In genomic region chr22:36360011-36360410, GRCh38 we compare ENCODE assay signal across 9 cellular contexts. TPM values are rescaled to one million over a fixed set of nuclear protein-coding genes. Genes with fewer than 3 reads are reported as not detected.
DNase-seq lines count a peak whose midpoint lies in the region; ATAC-seq and TF ChIP-seq lines count a peak whose summit lies in the region.
"Had no signal": no experiment of that assay in that cellular context is flagged by ENCODE, and none has a peak within 500 bp of the region (broad histone marks: within the 10 kb centered on the region; RNA-seq: fewer than 3 reads in every experiment).

No MANE protein-coding gene starts in this region.

- H3K4me3 ChIP-seq in OCI-LY3 (ENCODE audit: low read length) (peak overlapping the region; percentile 57), neutrophil (ENCODE audit: low read depth in 1 of 2, low read length in 1 of 2) (no peak overlapping the region), PC-3 (ENCODE audit: low read length) (no peak overlapping the region)

- DNase-seq in CD4-positive, alpha-beta T cell = no peak
- DNase-seq in epithelial cell of prostate (ENCODE audit: low read depth, low spot score) (no peak), GDM1 (lab: John Stamatoyannopoulos, UW) (no peak), dedifferentiated amniotic fluid mesenchymal stem cell (ENCODE audit: extremely low spot score) (no peak), occipital lobe (lab: John Stamatoyannopoulos, UW) (no peak), PC-3 (no peak)
- DNase-seq: NCI-H2107 had no signal

- H3K9me3 Mint-ChIP-seq in CD4-positive, alpha-beta T cell = no peaks in the 10 kb centered on the region

- no peaks in the 10 kb centered on the region for H3K27me3 ChIP-seq in CD4-positive, alpha-beta T cell (ENCODE audit: control insufficient read depth, insufficient read depth, low read length)
- no peaks in the 10 kb centered on the region for H3K27me3 ChIP-seq in OCI-LY3 (ENCODE audit: low read depth, low read length)
- no peaks in the 10 kb centered on the region for H3K27me3 ChIP-seq in neutrophil
- no peaks in the 10 kb centered on the region for H3K27me3 ChIP-seq in PC-3 (ENCODE audit: low read length)

- peaks cover 83% of the 10 kb centered on the region for H3K36me3 Mint-ChIP-seq in CD4-positive, alpha-beta T cell (ENCODE audit: low read depth)

- intact Hi-C loops in CD4-positive, alpha-beta T cell (cut with DNase I, micrococcal nuclease) = no loop called here
- intact Hi-C loops in PC-3 (cut with micrococcal nuclease) = no loop called here

- H3K4me1 Mint-ChIP-seq in CD4-positive, alpha-beta T cell (ENCODE audit: low read depth) = peaks cover 95% of the 10 kb centered on the region

- H3K27ac Mint-ChIP-seq in CD4-positive, alpha-beta T cell = peak overlapping the region; percentile 93

- H3K4me3 Mint-ChIP-seq in CD4-positive, alpha-beta T cell = peak overlapping the region; percentile 74

- no peaks in the 10 kb centered on the region for H3K27me3 Mint-ChIP-seq in CD4-positive, alpha-beta T cell

- CTCF ChIA-PET in CD4-positive, alpha-beta T cell (lab: Charles Lee) = interaction anchor here (1.5 kb wide), 1 partner anchor 17 kb away, joined by 4 read pairs; no protein-coding TSS in a partner anchor
- CTCF ChIA-PET in PC-3 (lab: Charles Lee) = no interaction called here

- peak overlapping the region; percentile 49 for H3K27ac ChIP-seq in CD4-positive, alpha-beta T cell (ENCODE audit: low read depth, low read length)
- peak overlapping the region; percentile 96 for H3K27ac ChIP-seq in OCI-LY3 (ENCODE audit: low read length)
- H3K27ac ChIP-seq in epithelial cell of prostate = peak overlapping the region; percentile 99
- peak overlapping the region; percentile 91 for H3K27ac ChIP-seq in neutrophil
- no peak overlapping the region for H3K27ac ChIP-seq in PC-3 (ENCODE audit: low read length)

- H3K79me2 ChIP-seq in OCI-LY3 (ENCODE audit: low read length) = peaks cover 100% of the 10 kb centered on the region
- H3K79me2 ChIP-seq in PC-3 (ENCODE audit: low read length) = peaks cover 100% of the 10 kb centered on the region

- H3K9ac ChIP-seq in OCI-LY3 (ENCODE audit: low read length) (peak overlapping the region; percentile 76), PC-3 (ENCODE audit: low read length) (no peak overlapping the region)

- H3K4me1 ChIP-seq in OCI-LY3 (ENCODE audit: low read length) = peaks cover 91% of the 10 kb centered on the region
- peaks cover 97 to 98% of the 10 kb centered on the region in 2 experiments for H3K4me1 ChIP-seq in neutrophil (ENCODE audit: control insufficient read depth in 1 of 2, insufficient read depth in 1 of 2, low read depth in 1 of 2, low read length in 1 of 2)
- peaks cover 82% of the 10 kb centered on the region for H3K4me1 ChIP-seq in PC-3 (ENCODE audit: insufficient read depth, low read length)

- POLR2A ChIA-PET in CD4-positive, alpha-beta T cell (lab: Charles Lee) = interaction anchor here (2.4 to 49.5 kb wide), 3 partner anchors 5 to 32 kb away, joined by 6 to 1847 read pairs (median 1847); partner anchors contain the start of gene MYH9
- POLR2A ChIA-PET in PC-3 (lab: Charles Lee; ENCODE audit: unreplicated experiment) = no interaction called here

- H3K4me2 ChIP-seq in OCI-LY3 (ENCODE audit: low read length) = peak overlapping the region; percentile 86
- no peak overlapping the region for H3K4me2 ChIP-seq in PC-3 (ENCODE audit: low read length)

- no TSS peak for BruUV-seq in PC-3 (replicated peaks; lab: Mats Ljungman, UMichigan)

- H2AFZ ChIP-seq in OCI-LY3 (ENCODE audit: low read depth, low read length) (no peak overlapping the region), PC-3 (ENCODE audit: low read length) (no peak overlapping the region)

- TF ChIP-seq CTCF in CD4-positive, alpha-beta T cell (IDR thresholded peaks at IDR 0.05) = no peak
- no peak for TF ChIP-seq CTCF in OCI-LY3 (IDR thresholded peaks at IDR 0.05; ENCODE audit: low read depth, low read length)
- TF ChIP-seq CTCF in neutrophil (IDR thresholded peaks at IDR 0.05) = no peak
- TF ChIP-seq CTCF in PC-3 (conservative IDR thresholded peaks at IDR 0.05; ENCODE audit: low read depth, low read length) = no peak

- no peaks in the 10 kb centered on the region for H3K9me3 ChIP-seq in CD4-positive, alpha-beta T cell (ENCODE audit: control insufficient read depth, low read length)
- no peaks in the 10 kb centered on the region for H3K9me3 ChIP-seq in OCI-LY3 (ENCODE audit: insufficient read depth, low read length)
- H3K9me3 ChIP-seq in neutrophil = no peaks in the 10 kb centered on the region
- no peaks in the 10 kb centered on the region for H3K9me3 ChIP-seq in PC-3 (ENCODE audit: low read length)

- H3F3A ChIP-seq in PC-3 (ENCODE audit: low read length, unreplicated experiment) = no peaks in the 10 kb centered on the region

- peaks cover 73% of the 10 kb centered on the region for H4K20me1 ChIP-seq in OCI-LY3 (ENCODE audit: insufficient read depth, low read length)
- H4K20me1 ChIP-seq in PC-3 (ENCODE audit: low read length) = peaks cover 84% of the 10 kb centered on the region

- H3K9me2 ChIP-seq in PC-3 (replicated peaks; ENCODE audit: low read length) = no peaks in the 10 kb centered on the region

- ATAC-seq in CD4-positive, alpha-beta T cell (ENCODE audit: poor library complexity) = no peak
- no peak for ATAC-seq in PC-3

- H3K36me3 ChIP-seq in OCI-LY3 (replicated peaks; ENCODE audit: low read depth, low read length) (peaks cover 33% of the 10 kb centered on the region), neutrophil (peaks cover 31% of the 10 kb centered on the region), PC-3 (ENCODE audit: low read depth, low read length) (peaks cover 17% of the 10 kb centered on the region)

RNA-seq across cellular contexts. Expression of gene MYH9, which starts 27.8 kb away (rescaled TPM):
- total RNA-seq in CD4-positive, alpha-beta T cell = 100 to 1,000 TPM; 901 to 925 TPM
- total RNA-seq in occipital lobe = 34.6 TPM
- 357 and 546 TPM in 2 replicates for total RNA-seq in PC-3 (2014; rRNA removed)

Comparison
In these comparisons a context has a peak if more than half of its experiments do, and no peak if none do; other contexts are left out.
1. RNA of gene MYH9, which starts 27.8 kb away (total RNA-seq): 901 to 925 TPM in CD4-positive, alpha-beta T cell and 357 to 546 TPM in PC-3; 34.6 TPM in occipital lobe (single experiment); every median in the first group is over 10 times any median in the second.